8 cellular contexts compared by ENCODE assay signal in genomic region chr10:120850911-120851865, GRCh38. TPM values are rescaled to one million over a fixed set of nuclear protein-coding genes. Genes with fewer than 3 reads are reported as not detected.
A peak's percentile ranks its signal among the peaks of the same experiment; 100 is the strongest.
DNase-seq lines count a peak whose midpoint lies in the region; ATAC-seq and TF ChIP-seq lines count a peak whose summit lies in the region.

A gene with protein sequence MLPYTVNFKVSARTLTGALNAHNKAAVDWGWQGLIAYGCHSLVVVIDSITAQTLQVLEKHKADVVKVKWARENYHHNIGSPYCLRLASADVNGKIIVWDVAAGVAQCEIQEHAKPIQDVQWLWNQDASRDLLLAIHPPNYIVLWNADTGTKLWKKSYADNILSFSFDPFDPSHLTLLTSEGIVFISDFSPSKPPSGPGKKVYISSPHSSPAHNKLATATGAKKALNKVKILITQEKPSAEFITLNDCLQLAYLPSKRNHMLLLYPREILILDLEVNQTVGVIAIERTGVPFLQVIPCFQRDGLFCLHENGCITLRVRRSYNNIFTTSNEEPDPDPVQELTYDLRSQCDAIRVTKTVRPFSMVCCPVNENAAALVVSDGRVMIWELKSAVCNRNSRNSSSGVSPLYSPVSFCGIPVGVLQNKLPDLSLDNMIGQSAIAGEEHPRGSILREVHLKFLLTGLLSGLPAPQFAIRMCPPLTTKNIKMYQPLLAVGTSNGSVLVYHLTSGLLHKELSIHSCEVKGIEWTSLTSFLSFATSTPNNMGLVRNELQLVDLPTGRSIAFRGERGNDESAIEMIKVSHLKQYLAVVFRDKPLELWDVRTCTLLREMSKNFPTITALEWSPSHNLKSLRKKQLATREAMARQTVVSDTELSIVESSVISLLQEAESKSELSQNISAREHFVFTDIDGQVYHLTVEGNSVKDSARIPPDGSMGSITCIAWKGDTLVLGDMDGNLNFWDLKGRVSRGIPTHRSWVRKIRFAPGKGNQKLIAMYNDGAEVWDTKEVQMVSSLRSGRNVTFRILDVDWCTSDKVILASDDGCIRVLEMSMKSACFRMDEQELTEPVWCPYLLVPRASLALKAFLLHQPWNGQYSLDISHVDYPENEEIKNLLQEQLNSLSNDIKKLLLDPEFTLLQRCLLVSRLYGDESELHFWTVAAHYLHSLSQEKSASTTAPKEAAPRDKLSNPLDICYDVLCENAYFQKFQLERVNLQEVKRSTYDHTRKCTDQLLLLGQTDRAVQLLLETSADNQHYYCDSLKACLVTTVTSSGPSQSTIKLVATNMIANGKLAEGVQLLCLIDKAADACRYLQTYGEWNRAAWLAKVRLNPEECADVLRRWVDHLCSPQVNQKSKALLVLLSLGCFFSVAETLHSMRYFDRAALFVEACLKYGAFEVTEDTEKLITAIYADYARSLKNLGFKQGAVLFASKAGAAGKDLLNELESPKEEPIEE (plus strand): TSS chr10:120851362. CDS start chr10:120851421, 59 bp downstream.

- H3K79me2 ChIP-seq in PC-9 (ENCODE audit: low read depth), result peaks cover 16% of the 10 kb centered on the region

- no peak within 1 kb of the TSS for H2BK20ac ChIP-seq in IMR-90 (ENCODE audit: low read depth, low read length)

- ATAC-seq in GM21529 (IDR thresholded peaks at IDR 0.05; ENCODE audit: unreplicated experiment) (peak; percentile 96), IMR-90 (ENCODE audit: low read depth) (peak; percentile 99)

- H3K4me1 Mint-ChIP-seq in activated T-cell treated with anti-CD3 and anti-CD28 coated beads, Interleukin-2, amount 50 U/mL, for 24 hours (ENCODE audit: low read depth), result peaks cover 42% of the 10 kb centered on the region

- peaks cover 46% of the 10 kb centered on the region for H3K36me3 Mint-ChIP-seq in activated T-cell treated with anti-CD3 and anti-CD28 coated beads, Interleukin-2, amount 50 U/mL, for 24 hours (ENCODE audit: low read depth)

- H4K20me1 ChIP-seq in IMR-90 (ENCODE audit: insufficient read depth, low read length), result no peaks in the 10 kb centered on the region
- no peaks in the 10 kb centered on the region for H4K20me1 ChIP-seq in PC-9 (ENCODE audit: insufficient read depth)

- intact Hi-C loops in IMR-90 (cut with micrococcal nuclease), result loop anchor here (10.0 kb wide), 1 partner anchor 916 kb away; no protein-coding TSS in a partner anchor
- intact Hi-C loops in PC-9 (cut with micrococcal nuclease; ENCODE audit: unreplicated experiment), result no loop called here

- peak within 1 kb of the TSS; percentile 73 for H3K14ac ChIP-seq in IMR-90 (replicated peaks; ENCODE audit: low read depth, low read length)

- H3K18ac ChIP-seq in IMR-90 (ENCODE audit: low read depth, low read length), result peak within 1 kb of the TSS; percentile 39; the same call in 1 of the 2 replicates

- H3K36me3 ChIP-seq in IMR-90 (ENCODE audit: control insufficient read depth, insufficient read depth, low read length), result no peaks in the 10 kb centered on the region; the same call in 1 of the 2 replicates
- H3K36me3 ChIP-seq in PC-9 (ENCODE audit: low read depth), result no peaks in the 10 kb centered on the region
- H3K36me3 ChIP-seq in mucosa of rectum (ENCODE audit: control insufficient read depth in 2 of 2, insufficient read depth in 2 of 2, low read length in 2 of 2), result peaks cover 0 to 2% of the 10 kb centered on the region in 2 donors

- 0 out of 2 replicates have a peak, but pooled peaks cover 1% of the 10 kb centered on the region for H3K4me1 ChIP-seq in IMR-90 (ENCODE audit: control insufficient read depth, insufficient read depth, low read length)
- H3K4me1 ChIP-seq in PC-9 (replicated peaks; ENCODE audit: insufficient read depth), result 0 out of 2 replicates have a peak, but pooled peaks cover 6% of the 10 kb centered on the region
- peaks cover 8 to 9% of the 10 kb centered on the region in 2 donors for H3K4me1 ChIP-seq in mucosa of rectum (ENCODE audit: control insufficient read depth in 2 of 2, insufficient read depth in 2 of 2, low read length in 2 of 2)

- peak within 1 kb of the TSS; percentile 71 for H3K23ac ChIP-seq in IMR-90 (ENCODE audit: low read depth, low read length)

- H3K9me2 ChIP-seq in PC-9 (ENCODE audit: insufficient read depth), result no peaks in the 10 kb centered on the region

- TF ChIP-seq POLR2A in IMR-90 (IDR thresholded peaks at IDR 0.05; ENCODE audit: low read depth, low read length) (peak; percentile 75), erythroblast (IDR thresholded peaks at IDR 0.05; ENCODE audit: low read length) (peak; percentile 92)

- 0 out of 2 replicates have a peak within 1 kb of the TSS, but pooled peaks have one; percentile 6 for H2AK5ac ChIP-seq in IMR-90 (ENCODE audit: low read depth, low read length)

- peak within 1 kb of the TSS; percentile 70 for H3K56ac ChIP-seq in IMR-90 (ENCODE audit: extremely low read depth, insufficient read depth, low read length)

- H3K9me1 ChIP-seq in IMR-90 (ENCODE audit: insufficient read depth, low read length), result no peaks in the 10 kb centered on the region

- TF ChIP-seq CTCF in IMR-90 (conservative IDR thresholded peaks at IDR 0.05; ENCODE audit: low read depth, low read length) (no peak), PC-9 (conservative IDR thresholded peaks at IDR 0.05) (no peak)

- H3K27me3 ChIP-seq in IMR-90 (ENCODE audit: control insufficient read depth, insufficient read depth, low read length) (no peaks in the 10 kb centered on the region), PC-9 (ENCODE audit: insufficient read depth, low read depth) (no peaks in the 10 kb centered on the region), mucosa of rectum (ENCODE audit: control insufficient read depth in 2 of 2, insufficient read depth in 2 of 2, low read length in 2 of 2) (no peaks in the 10 kb centered on the region)

- 0 out of 2 replicates have a peak, but pooled peaks have one; percentile 13 for TF ChIP-seq RAD21 in IMR-90 (IDR thresholded peaks at IDR 0.05; ENCODE audit: low read length)

- peak within 1 kb of the TSS; percentile 45; the same call in 1 of the 2 replicates for H2BK120ac ChIP-seq in IMR-90 (ENCODE audit: low read depth, low read length)

- CTCF ChIA-PET in IMR-90 (lab: Yijun Ruan, JAX), result no interaction called here
- CTCF ChIA-PET in PC-9 (lab: Charles Lee), result no interaction called here

- H2AK9ac ChIP-seq in IMR-90 (replicated peaks; ENCODE audit: low read depth, low read length, poor library complexity), result peak within 1 kb of the TSS; percentile 75

- H3K27me3 Mint-ChIP-seq in activated T-cell treated with anti-CD3 and anti-CD28 coated beads, Interleukin-2, amount 50 U/mL, for 24 hours, result no peaks in the 10 kb centered on the region

- dilution Hi-C loops in IMR-90 (cut with HindIII; ENCODE audit: low sequenced_read_pairs, unreplicated experiment), result no loop called here

- peak within 1 kb of the TSS; percentile 82 for H3K27ac ChIP-seq in IMR-90 (ENCODE audit: insufficient read depth, low read length)
- H3K27ac ChIP-seq in PC-9, result no peak within 1 kb of the TSS
- peak within 1 kb of the TSS; percentile 74 to 88 for H3K27ac ChIP-seq in mucosa of rectum (ENCODE audit: low read depth in 2 of 2, low read length in 2 of 2)

- peak within 1 kb of the TSS; percentile 98 for H2AFZ ChIP-seq in IMR-90 (replicated peaks; ENCODE audit: low read length, poor library complexity)
- peak within 1 kb of the TSS; percentile 99 for H2AFZ ChIP-seq in PC-9

- POLR2A ChIA-PET in IMR-90 (lab: Charles Lee; ENCODE audit: unreplicated experiment) (no interaction called here), PC-9 (lab: Charles Lee; ENCODE audit: unreplicated experiment) (no interaction called here)

- peaks cover 13 to 20% of the 10 kb centered on the region in 2 experiments; a peak in 3 of 4 replicates for H3K79me1 ChIP-seq in IMR-90 (ENCODE audit: low read depth in 1 of 2, low read length in 2 of 2)

- H4K5ac ChIP-seq in IMR-90 (ENCODE audit: low read depth, low read length), result peak within 1 kb of the TSS; percentile 92

- H3K4me2 ChIP-seq in IMR-90 (ENCODE audit: low read depth, low read length) (peak within 1 kb of the TSS; percentile 84), PC-9 (peak within 1 kb of the TSS; percentile 96)

- peak within 1 kb of the TSS; percentile 85 for H3K4me3 ChIP-seq in IMR-90 (ENCODE audit: insufficient read depth, low read depth, low read length)
- H3K4me3 ChIP-seq in PC-9, result peak within 1 kb of the TSS; percentile 94
- peak within 1 kb of the TSS; percentile 80 to 99 for H3K4me3 ChIP-seq in mucosa of rectum (ENCODE audit: low read length in 2 of 2)

- peak within 1 kb of the TSS; percentile 89 to 98 for H4K8ac ChIP-seq in IMR-90 (ENCODE audit: low read depth in 2 of 2, low read length in 2 of 2)

- in situ Hi-C loops in IMR-90 (cut with MboI; ENCODE audit: low sequenced_read_pairs), result loop anchor here (25.0 kb wide), 1 partner anchor 914 kb away; no protein-coding TSS in a partner anchor

- WGBS in IMR-90 (ENCODE audit: extremely low coverage in 2 of 2, insufficient read length in 1 of 2), 2 experiments, result 2% methylated on average over 12 of the region's 45 CpGs; no CpG with 5 or more reads in 1 of the 2 experiments

- H2BK15ac ChIP-seq in IMR-90 (ENCODE audit: low read depth, low read length), result no peak within 1 kb of the TSS

- peak within 1 kb of the TSS; percentile 72 for H2BK5ac ChIP-seq in IMR-90 (ENCODE audit: low read depth, low read length, poor library complexity, severe bottlenecking)

- H3K4me3 Mint-ChIP-seq in activated T-cell treated with anti-CD3 and anti-CD28 coated beads, Interleukin-2, amount 50 U/mL, for 24 hours, result peak within 1 kb of the TSS; percentile 95

- DNase-seq in DMS153 treated with DMSO at 0.1 percent for 48 hours (lab: John Stamatoyannopoulos, UW; ENCODE audit: unreplicated experiment) (peak; percentile 77), IMR-90 (peak; percentile 90), PC-9 (peak; percentile 69 to 70), erythroblast (lab: John Stamatoyannopoulos, UW) (peak; percentile 88 to 89)
- DNase-seq in activated T-cell treated with anti-CD3 and anti-CD28 coated beads, Interleukin-2, amount 50 U/mL, for 24 hours, result peak; percentile 87
- DNase-seq in stimulated activated CD8-positive, alpha-beta memory T cell treated with anti-CD3 and anti-CD28 coated beads, Interleukin-4, amount 100 ng/mL, for 4 hours (ENCODE audit: low read depth in 2 of 2, low spot score in 1 of 2), result peak; percentile 23 to 41

- no peaks in the 10 kb centered on the region for H3F3A ChIP-seq in PC-9 (ENCODE audit: insufficient read depth, low read depth)

- peaks cover 2% of the 10 kb centered on the region for H3K9me3 Mint-ChIP-seq in activated T-cell treated with anti-CD3 and anti-CD28 coated beads, Interleukin-2, amount 50 U/mL, for 24 hours

- H3K9ac ChIP-seq in IMR-90 (ENCODE audit: low read depth, low read length), result peak within 1 kb of the TSS; percentile 87
- peak within 1 kb of the TSS; percentile 81 to 88 for H3K9ac ChIP-seq in mucosa of rectum (ENCODE audit: low read depth in 1 of 2, low read length in 2 of 2)

- peak within 1 kb of the TSS; percentile 54; the same call in 1 of the 2 replicates for H4K91ac ChIP-seq in IMR-90 (ENCODE audit: insufficient read depth, low read depth, low read length)

- H3K9me3 ChIP-seq in IMR-90 (ENCODE audit: control insufficient read depth, insufficient read depth, low read length) (no peaks in the 10 kb centered on the region), PC-9 (ENCODE audit: insufficient read depth, low read depth) (no peaks in the 10 kb centered on the region), mucosa of rectum (ENCODE audit: control insufficient read depth in 2 of 2, low read length in 2 of 2) (no peaks in the 10 kb centered on the region)

- BruUV-seq in IMR-90 (replicated peaks; lab: Mats Ljungman, UMichigan) (TSS peak; percentile 44), PC-9 (replicated peaks; lab: Mats Ljungman, UMichigan) (TSS peak; percentile 52)

- H3K27ac Mint-ChIP-seq in activated T-cell treated with anti-CD3 and anti-CD28 coated beads, Interleukin-2, amount 50 U/mL, for 24 hours, result peak within 1 kb of the TSS; percentile 92

- H3K4ac ChIP-seq in IMR-90 (ENCODE audit: low read depth, low read length), result peak within 1 kb of the TSS; percentile 88

RNA-seq across cellular contexts. Expression of the gene that starts here (rescaled TPM):
- 61.9 and 62.6 TPM in 2 replicates for total RNA-seq in IMR-90 (2012; rRNA removed)
- polyA plus RNA-seq in IMR-90 (2012; rRNA removed), result 26.6 and 31.6 TPM in 2 replicates
- 10.8 and 11.7 TPM in 2 replicates for polyA plus RNA-seq in IMR-90 (2012; cell fraction: cytosol; rRNA removed)
- polyA plus RNA-seq in IMR-90 (2012; cell fraction: nucleus; rRNA removed; ENCODE audit: low replicate concordance), result 41.5 and 131 TPM in 2 replicates
- 26.7 and 27.4 TPM in 2 replicates for total RNA-seq in PC-9 (2021)

Comparison
In these comparisons a context has a peak if more than half of its experiments do, and no peak if none do; other contexts are left out.
1. DNase-seq: peak in every context shown above with its lines; median percentile 90 in IMR-90; 88 in erythroblast; 87 in activated T-cell treated with anti-CD3 and anti-CD28 coated beads, Interleukin-2, amount 50 U/mL, for 24 hours; 77 in DMS153 treated with DMSO at 0.1 percent for 48 hours; 70 in PC-9; 32 in stimulated activated CD8-positive, alpha-beta memory T cell treated with anti-CD3 and anti-CD28 coated beads, Interleukin-4, amount 100 ng/mL, for 4 hours.